ENCODE assay signal across 1 cellular context in the genomic region with DNA sequence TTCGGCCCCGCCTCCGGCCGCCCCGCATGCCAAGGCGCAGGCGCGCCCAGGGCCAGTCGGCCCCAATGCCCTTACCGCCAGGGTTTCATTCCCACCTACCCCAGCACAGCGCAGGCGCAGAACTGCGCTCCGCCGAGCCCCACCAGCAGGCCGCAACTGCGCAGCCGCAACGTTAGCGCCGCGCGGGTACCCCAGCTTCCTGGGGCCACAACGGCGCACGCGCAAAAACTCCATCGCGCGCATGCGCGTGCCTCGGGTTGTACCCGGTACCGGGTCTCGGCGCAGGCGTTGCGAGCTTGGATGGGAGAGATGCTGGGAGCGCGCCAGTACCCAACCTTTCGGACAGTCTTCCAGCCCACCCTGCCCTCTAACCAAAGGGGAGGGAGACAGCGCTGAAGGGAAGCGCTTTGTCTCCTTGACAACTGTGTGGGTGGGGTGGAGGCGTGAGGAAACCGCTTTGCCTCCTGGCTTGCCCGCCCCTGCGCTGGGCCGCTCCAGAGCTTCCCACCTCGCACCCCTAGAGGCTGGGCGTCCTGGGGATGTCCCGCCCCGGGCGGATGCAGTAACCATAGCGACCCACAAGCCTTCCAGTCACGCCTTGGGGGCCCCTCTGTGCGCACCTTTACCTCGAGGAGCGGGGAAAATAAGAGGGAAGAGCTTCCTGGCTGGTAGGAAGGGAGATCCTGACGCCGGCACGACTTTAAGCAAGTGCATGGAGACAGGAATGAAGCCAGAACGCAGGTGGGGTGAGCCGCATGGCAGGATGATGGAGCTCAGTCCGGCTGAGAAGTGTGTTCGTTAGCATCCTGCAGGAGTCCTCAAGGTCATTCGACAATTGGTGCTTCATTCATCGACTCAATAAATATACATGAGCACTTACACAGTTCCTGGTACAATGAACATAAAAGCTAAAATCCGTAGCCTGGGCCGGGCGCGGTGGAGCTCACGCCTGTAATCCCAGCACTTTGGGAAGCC.
A peak's percentile ranks its signal among the peaks of the same experiment; 100 is the strongest.
TF ChIP-seq lines count a peak whose summit lies in the region.

No MANE protein-coding gene starts in this region.

TF ChIP-seq in HepG2, 621 proteins besides CTCF, POLR2A, EP300 and RAD21 (continued from another document and continues in another):
- TF ChIP-seq, protein P1, sequence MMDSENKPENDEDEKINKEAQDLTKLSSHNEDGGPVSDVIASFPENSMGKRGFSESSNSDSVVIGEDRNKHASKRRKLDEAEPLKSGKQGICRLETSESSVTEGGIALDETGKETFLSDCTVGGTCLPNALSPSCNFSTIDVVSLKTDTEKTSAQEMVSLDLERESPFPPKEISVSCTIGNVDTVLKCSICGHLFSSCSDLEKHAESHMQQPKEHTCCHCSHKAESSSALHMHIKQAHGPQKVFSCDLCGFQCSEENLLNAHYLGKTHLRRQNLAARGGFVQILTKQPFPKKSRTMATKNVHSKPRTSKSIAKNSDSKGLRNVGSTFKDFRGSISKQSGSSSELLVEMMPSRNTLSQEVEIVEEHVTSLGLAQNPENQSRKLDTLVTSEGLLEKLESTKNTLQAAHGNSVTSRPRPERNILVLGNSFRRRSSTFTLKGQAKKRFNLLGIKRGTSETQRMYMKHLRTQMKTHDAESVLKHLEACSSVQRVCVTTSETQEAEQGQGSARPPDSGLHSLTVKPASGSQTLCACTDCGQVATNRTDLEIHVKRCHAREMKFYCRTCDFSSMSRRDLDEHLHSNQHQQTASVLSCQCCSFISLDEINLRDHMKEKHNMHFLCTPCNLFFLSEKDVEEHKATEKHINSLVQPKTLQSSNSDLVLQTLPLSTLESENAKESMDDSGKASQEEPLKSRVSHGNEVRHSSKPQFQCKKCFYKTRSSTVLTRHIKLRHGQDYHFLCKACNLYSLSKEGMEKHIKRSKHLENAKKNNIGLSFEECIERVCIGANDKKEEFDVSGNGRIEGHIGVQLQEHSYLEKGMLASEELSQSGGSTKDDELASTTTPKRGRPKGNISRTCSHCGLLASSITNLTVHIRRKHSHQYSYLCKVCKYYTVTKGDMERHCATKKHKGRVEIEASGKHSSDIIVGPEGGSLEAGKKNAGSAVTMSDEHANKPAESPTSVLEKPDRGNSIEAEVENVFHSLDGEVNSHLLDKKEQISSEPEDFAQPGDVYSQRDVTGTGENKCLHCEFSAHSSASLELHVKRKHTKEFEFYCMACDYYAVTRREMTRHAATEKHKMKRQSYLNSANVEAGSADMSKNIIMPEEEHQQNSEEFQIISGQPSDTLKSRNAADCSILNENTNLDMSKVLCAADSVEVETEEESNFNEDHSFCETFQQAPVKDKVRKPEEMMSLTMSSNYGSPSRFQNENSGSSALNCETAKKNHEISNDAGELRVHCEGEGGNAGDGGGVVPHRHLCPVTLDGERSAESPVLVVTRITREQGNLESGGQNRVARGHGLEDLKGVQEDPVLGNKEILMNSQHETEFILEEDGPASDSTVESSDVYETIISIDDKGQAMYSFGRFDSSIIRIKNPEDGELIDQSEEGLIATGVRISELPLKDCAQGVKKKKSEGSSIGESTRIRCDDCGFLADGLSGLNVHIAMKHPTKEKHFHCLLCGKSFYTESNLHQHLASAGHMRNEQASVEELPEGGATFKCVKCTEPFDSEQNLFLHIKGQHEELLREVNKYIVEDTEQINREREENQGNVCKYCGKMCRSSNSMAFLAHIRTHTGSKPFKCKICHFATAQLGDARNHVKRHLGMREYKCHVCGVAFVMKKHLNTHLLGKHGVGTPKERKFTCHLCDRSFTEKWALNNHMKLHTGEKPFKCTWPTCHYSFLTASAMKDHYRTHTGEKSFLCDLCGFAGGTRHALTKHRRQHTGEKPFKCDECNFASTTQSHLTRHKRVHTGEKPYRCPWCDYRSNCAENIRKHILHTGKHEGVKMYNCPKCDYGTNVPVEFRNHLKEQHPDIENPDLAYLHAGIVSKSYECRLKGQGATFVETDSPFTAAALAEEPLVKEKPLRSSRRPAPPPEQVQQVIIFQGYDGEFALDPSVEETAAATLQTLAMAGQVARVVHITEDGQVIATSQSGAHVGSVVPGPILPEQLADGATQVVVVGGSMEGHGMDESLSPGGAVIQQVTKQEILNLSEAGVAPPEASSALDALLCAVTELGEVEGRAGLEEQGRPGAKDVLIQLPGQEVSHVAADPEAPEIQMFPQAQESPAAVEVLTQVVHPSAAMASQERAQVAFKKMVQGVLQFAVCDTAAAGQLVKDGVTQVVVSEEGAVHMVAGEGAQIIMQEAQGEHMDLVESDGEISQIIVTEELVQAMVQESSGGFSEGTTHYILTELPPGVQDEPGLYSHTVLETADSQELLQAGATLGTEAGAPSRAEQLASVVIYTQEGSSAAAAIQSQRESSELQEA (CRISPR knock-in tag; IDR thresholded peaks at IDR 0.05; ENCODE audit: not compliant biosample characterization), result no peak
- no peak for TF ChIP-seq MAFF (IDR thresholded peaks at IDR 0.05; ENCODE audit: low read depth, low read length)
- TF ChIP-seq, protein P2, sequence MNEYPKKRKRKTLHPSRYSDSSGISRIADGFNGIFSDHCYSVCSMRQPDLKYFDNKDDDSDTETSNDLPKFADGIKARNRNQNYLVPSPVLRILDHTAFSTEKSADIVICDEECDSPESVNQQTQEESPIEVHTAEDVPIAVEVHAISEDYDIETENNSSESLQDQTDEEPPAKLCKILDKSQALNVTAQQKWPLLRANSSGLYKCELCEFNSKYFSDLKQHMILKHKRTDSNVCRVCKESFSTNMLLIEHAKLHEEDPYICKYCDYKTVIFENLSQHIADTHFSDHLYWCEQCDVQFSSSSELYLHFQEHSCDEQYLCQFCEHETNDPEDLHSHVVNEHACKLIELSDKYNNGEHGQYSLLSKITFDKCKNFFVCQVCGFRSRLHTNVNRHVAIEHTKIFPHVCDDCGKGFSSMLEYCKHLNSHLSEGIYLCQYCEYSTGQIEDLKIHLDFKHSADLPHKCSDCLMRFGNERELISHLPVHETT (CRISPR knock-in tag; conservative IDR thresholded peaks at IDR 0.05), result no peak
- TF ChIP-seq EEA1 (CRISPR knock-in tag; IDR thresholded peaks at IDR 0.05; ENCODE audit: borderline replicate concordance), result no peak
- no peak for TF ChIP-seq MED13 (CRISPR knock-in tag; IDR thresholded peaks at IDR 0.05)
- TF ChIP-seq, protein P3, sequence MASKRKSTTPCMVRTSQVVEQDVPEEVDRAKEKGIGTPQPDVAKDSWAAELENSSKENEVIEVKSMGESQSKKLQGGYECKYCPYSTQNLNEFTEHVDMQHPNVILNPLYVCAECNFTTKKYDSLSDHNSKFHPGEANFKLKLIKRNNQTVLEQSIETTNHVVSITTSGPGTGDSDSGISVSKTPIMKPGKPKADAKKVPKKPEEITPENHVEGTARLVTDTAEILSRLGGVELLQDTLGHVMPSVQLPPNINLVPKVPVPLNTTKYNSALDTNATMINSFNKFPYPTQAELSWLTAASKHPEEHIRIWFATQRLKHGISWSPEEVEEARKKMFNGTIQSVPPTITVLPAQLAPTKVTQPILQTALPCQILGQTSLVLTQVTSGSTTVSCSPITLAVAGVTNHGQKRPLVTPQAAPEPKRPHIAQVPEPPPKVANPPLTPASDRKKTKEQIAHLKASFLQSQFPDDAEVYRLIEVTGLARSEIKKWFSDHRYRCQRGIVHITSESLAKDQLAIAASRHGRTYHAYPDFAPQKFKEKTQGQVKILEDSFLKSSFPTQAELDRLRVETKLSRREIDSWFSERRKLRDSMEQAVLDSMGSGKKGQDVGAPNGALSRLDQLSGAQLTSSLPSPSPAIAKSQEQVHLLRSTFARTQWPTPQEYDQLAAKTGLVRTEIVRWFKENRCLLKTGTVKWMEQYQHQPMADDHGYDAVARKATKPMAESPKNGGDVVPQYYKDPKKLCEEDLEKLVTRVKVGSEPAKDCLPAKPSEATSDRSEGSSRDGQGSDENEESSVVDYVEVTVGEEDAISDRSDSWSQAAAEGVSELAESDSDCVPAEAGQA (IDR thresholded peaks at IDR 0.05; ENCODE audit: low read depth), result no peak
- TF ChIP-seq, protein P3 (CRISPR knock-in tag; IDR thresholded peaks at IDR 0.05; ENCODE audit: borderline replicate concordance), result no peak
- TF ChIP-seq, protein P4, sequence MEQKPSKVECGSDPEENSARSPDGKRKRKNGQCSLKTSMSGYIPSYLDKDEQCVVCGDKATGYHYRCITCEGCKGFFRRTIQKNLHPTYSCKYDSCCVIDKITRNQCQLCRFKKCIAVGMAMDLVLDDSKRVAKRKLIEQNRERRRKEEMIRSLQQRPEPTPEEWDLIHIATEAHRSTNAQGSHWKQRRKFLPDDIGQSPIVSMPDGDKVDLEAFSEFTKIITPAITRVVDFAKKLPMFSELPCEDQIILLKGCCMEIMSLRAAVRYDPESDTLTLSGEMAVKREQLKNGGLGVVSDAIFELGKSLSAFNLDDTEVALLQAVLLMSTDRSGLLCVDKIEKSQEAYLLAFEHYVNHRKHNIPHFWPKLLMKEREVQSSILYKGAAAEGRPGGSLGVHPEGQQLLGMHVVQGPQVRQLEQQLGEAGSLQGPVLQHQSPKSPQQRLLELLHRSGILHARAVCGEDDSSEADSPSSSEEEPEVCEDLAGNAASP (CRISPR knock-in tag; IDR thresholded peaks at IDR 0.05; ENCODE audit: borderline replicate concordance), result peak; percentile 19; the same call in 1 of the 2 replicates
- TF ChIP-seq, protein P5, sequence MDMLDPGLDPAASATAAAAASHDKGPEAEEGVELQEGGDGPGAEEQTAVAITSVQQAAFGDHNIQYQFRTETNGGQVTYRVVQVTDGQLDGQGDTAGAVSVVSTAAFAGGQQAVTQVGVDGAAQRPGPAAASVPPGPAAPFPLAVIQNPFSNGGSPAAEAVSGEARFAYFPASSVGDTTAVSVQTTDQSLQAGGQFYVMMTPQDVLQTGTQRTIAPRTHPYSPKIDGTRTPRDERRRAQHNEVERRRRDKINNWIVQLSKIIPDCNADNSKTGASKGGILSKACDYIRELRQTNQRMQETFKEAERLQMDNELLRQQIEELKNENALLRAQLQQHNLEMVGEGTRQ (IDR thresholded peaks at IDR 0.05; ENCODE audit: low read depth, low read length), result no peak
- TF ChIP-seq, protein P5 (CRISPR knock-in tag; IDR thresholded peaks at IDR 0.05; ENCODE audit: borderline replicate concordance), result no peak
- no peak; the same call in 1 of the 2 replicates for TF ChIP-seq DNMT3B (CRISPR knock-in tag; conservative IDR thresholded peaks at IDR 0.05)
- TF ChIP-seq HNF4A (CRISPR knock-in tag; IDR thresholded peaks at IDR 0.05), result no peak
- no peak for TF ChIP-seq ZNF460 (CRISPR knock-in tag; IDR thresholded peaks at IDR 0.05; ENCODE audit: borderline replicate concordance)
- TF ChIP-seq PAX8 (CRISPR knock-in tag; IDR thresholded peaks at IDR 0.05; ENCODE audit: borderline replicate concordance), result no peak
- TF ChIP-seq, protein P6, sequence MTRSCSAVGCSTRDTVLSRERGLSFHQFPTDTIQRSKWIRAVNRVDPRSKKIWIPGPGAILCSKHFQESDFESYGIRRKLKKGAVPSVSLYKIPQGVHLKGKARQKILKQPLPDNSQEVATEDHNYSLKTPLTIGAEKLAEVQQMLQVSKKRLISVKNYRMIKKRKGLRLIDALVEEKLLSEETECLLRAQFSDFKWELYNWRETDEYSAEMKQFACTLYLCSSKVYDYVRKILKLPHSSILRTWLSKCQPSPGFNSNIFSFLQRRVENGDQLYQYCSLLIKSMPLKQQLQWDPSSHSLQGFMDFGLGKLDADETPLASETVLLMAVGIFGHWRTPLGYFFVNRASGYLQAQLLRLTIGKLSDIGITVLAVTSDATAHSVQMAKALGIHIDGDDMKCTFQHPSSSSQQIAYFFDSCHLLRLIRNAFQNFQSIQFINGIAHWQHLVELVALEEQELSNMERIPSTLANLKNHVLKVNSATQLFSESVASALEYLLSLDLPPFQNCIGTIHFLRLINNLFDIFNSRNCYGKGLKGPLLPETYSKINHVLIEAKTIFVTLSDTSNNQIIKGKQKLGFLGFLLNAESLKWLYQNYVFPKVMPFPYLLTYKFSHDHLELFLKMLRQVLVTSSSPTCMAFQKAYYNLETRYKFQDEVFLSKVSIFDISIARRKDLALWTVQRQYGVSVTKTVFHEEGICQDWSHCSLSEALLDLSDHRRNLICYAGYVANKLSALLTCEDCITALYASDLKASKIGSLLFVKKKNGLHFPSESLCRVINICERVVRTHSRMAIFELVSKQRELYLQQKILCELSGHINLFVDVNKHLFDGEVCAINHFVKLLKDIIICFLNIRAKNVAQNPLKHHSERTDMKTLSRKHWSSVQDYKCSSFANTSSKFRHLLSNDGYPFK (CRISPR knock-in tag; IDR thresholded peaks at IDR 0.05; ENCODE audit: borderline replicate concordance), result peak; percentile 48; the same call in 1 of the 2 replicates
